12 cellular contexts compared by ENCODE assay signal in the genomic region with DNA sequence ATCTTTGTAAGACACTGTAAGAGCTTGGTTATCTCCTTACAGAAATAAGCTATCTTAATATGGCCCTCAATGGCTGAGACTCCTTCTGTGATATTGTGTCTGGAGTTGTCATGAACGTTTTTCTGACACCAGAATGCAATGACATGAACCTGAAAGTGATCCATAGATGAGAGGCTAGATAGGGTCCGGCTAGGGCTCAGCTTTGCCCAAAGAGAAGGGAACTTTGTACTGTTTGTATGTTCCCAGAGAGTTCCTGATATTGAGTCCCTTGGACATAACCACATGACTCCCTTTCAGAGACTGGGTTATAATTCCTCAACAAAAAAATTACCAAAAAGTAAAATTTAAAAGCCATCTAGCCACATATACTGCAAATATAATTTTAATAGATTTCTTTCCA.
A peak's percentile ranks its signal among the peaks of the same experiment; 100 is the strongest.
DNase-seq lines count a peak whose midpoint lies in the region; ATAC-seq and TF ChIP-seq lines count a peak whose summit lies in the region.
"Had no signal": no experiment of that assay in that cellular context is flagged by ENCODE, and none has a peak within 500 bp of the region (broad histone marks: within the 10 kb centered on the region; RNA-seq: fewer than 3 reads in every experiment).

No MANE protein-coding gene starts in this region.

- H3K9me3 Mint-ChIP-seq in stimulated activated naive CD8-positive, alpha-beta T cell treated with anti-CD3 and anti-CD28 coated beads, Interleukin-15, amount 100 ng/mL, for 72 hours, result peaks cover 0 to 7% of the 10 kb centered on the region in 2 donors
- H3K9me3 Mint-ChIP-seq in activated naive CD8-positive, alpha-beta T cell (ENCODE audit: low read depth), result peaks cover 3% of the 10 kb centered on the region
- H3K9me3 Mint-ChIP-seq: H9 had no signal

- H3K4me3 ChIP-seq in hepatocyte (no peak overlapping the region), Peyer's patch (no peak overlapping the region)
- H3K4me3 ChIP-seq: upper lobe of right lung had no signal

- intact Hi-C loops in left colon (cut with DNase I, micrococcal nuclease), result no loop called here

- DNase-seq in stimulated activated naive CD8-positive, alpha-beta T cell treated with anti-CD3 and anti-CD28 coated beads, Interleukin-15, Interleukin-2, amounts not matched to agents 100 U/mL and 50 U/mL, for 24 hours, result no peak
- no peak for DNase-seq in stimulated activated naive CD8-positive, alpha-beta T cell treated with anti-CD3 and anti-CD28 coated beads, Interleukin-15, amount 100 ng/mL, for 72 hours
- DNase-seq in hepatocyte (ENCODE audit: low spot score) (no peak), left colon (no peak), NK-92 (lab: John Stamatoyannopoulos, UW; ENCODE audit: unreplicated experiment) (no peak), Peyer's patch (no peak)
- DNase-seq: H9, NCI-H446, upper lobe of right lung had no signal

- WGBS in hepatocyte (ENCODE audit: low lambda C conversion rate, missing lambda C conversion rate), result 35% methylated on average over 2 of the region's 2 CpGs

- peak overlapping the region in 1 of 2 donors; percentile 81 for H3K4me3 Mint-ChIP-seq in stimulated activated naive CD8-positive, alpha-beta T cell treated with anti-CD3 and anti-CD28 coated beads, Interleukin-15, amount 100 ng/mL, for 72 hours
- H3K4me3 Mint-ChIP-seq in activated naive CD8-positive, alpha-beta T cell, result peak overlapping the region; percentile 79
- H3K4me3 Mint-ChIP-seq: H9 had no signal

- H3K36me3 Mint-ChIP-seq in activated naive CD8-positive, alpha-beta T cell, result no peaks in the 10 kb centered on the region

- no peaks in the 10 kb centered on the region for H3K79me2 ChIP-seq in hepatocyte

- H3K27ac ChIP-seq in hepatocyte, result no peak overlapping the region
- H3K27ac ChIP-seq in Peyer's patch, result peak overlapping the region in 1 of 4 donors; percentile 11
- H3K27ac ChIP-seq: upper lobe of right lung had no signal

- no peak for TF ChIP-seq POLR2A in Peyer's patch (IDR thresholded peaks at IDR 0.05)

- ATAC-seq in stimulated activated naive CD8-positive, alpha-beta T cell treated with anti-CD3 and anti-CD28 coated beads, Interleukin-15, Interleukin-2, amounts not matched to agents 100 U/mL and 50 U/mL, for 24 hours, result peak; percentile 7
- ATAC-seq in stimulated activated naive CD8-positive, alpha-beta T cell treated with anti-CD3 and anti-CD28 coated beads, Interleukin-15, amount 100 ng/mL, for 72 hours, result no peak
- peak; percentile 1 for ATAC-seq in HG03108 (IDR thresholded peaks at IDR 0.05; ENCODE audit: unreplicated experiment)
- no peak for ATAC-seq in left colon
- ATAC-seq: Right ventricle myocardium inferior, upper lobe of right lung had no signal

- no peak overlapping the region for H2AFZ ChIP-seq in hepatocyte

- H3K27ac Mint-ChIP-seq in stimulated activated naive CD8-positive, alpha-beta T cell treated with anti-CD3 and anti-CD28 coated beads, Interleukin-15, amount 100 ng/mL, for 72 hours, result peak overlapping the region in 1 of 2 donors; percentile 54
- H3K27ac Mint-ChIP-seq in activated naive CD8-positive, alpha-beta T cell, result peak overlapping the region; percentile 89
- H3K27ac Mint-ChIP-seq: H9 had no signal

- H4K20me1 ChIP-seq in hepatocyte (ENCODE audit: insufficient read depth, poor library complexity, severe bottlenecking), result no peaks in the 10 kb centered on the region

- H3K27me3 Mint-ChIP-seq in stimulated activated naive CD8-positive, alpha-beta T cell treated with anti-CD3 and anti-CD28 coated beads, Interleukin-15, amount 100 ng/mL, for 72 hours, result no peaks in the 10 kb centered on the region
- H3K27me3 Mint-ChIP-seq in activated naive CD8-positive, alpha-beta T cell, result no peaks in the 10 kb centered on the region

- H3K36me3 ChIP-seq in hepatocyte (replicated peaks; ENCODE audit: insufficient read depth, low read depth) (no peaks in the 10 kb centered on the region), Peyer's patch (no peaks in the 10 kb centered on the region)
- H3K36me3 ChIP-seq: upper lobe of right lung had no signal

- no peak for TF ChIP-seq CTCF in hepatocyte (IDR thresholded peaks at IDR 0.05; ENCODE audit: poor library complexity)
- TF ChIP-seq CTCF in Peyer's patch (IDR thresholded peaks at IDR 0.05), result no peak

- H3K4me1 Mint-ChIP-seq in stimulated activated naive CD8-positive, alpha-beta T cell treated with anti-CD3 and anti-CD28 coated beads, Interleukin-15, amount 100 ng/mL, for 72 hours, result peaks cover 61% of the 10 kb centered on the region
- H3K4me1 Mint-ChIP-seq in activated naive CD8-positive, alpha-beta T cell (ENCODE audit: low read depth), result peaks cover 71% of the 10 kb centered on the region
- H3K4me1 Mint-ChIP-seq: H9 had no signal

- H3K9me3 ChIP-seq in hepatocyte (ENCODE audit: low read depth) (no peaks in the 10 kb centered on the region), Peyer's patch (no peaks in the 10 kb centered on the region)
- H3K9me3 ChIP-seq: upper lobe of right lung had no signal

- H3K27me3 ChIP-seq in hepatocyte (no peaks in the 10 kb centered on the region), Peyer's patch (no peaks in the 10 kb centered on the region)
- H3K27me3 ChIP-seq: upper lobe of right lung had no signal

- no peaks in the 10 kb centered on the region for H3K9me2 ChIP-seq in hepatocyte (replicated peaks; ENCODE audit: insufficient read depth)

- H3K4me2 ChIP-seq in hepatocyte, result no peak overlapping the region

- H3K4me1 ChIP-seq in hepatocyte (ENCODE audit: insufficient read depth) (no peaks in the 10 kb centered on the region), Peyer's patch (no peaks in the 10 kb centered on the region)
- H3K4me1 ChIP-seq: upper lobe of right lung had no signal

Comparison
In these comparisons a context has a peak if more than half of its experiments do, and no peak if none do; other contexts are left out.
1. ATAC-seq: peak in stimulated activated naive CD8-positive, alpha-beta T cell treated with anti-CD3 and anti-CD28 coated beads, Interleukin-15, Interleukin-2, amounts not matched to agents 100 U/mL and 50 U/mL, for 24 hours (single experiment) and HG03108 (single experiment); none in stimulated activated naive CD8-positive, alpha-beta T cell treated with anti-CD3 and anti-CD28 coated beads, Interleukin-15, amount 100 ng/mL, for 72 hours (single experiment) and left colon (single experiment).